ENCODE assay signal across 13 cellular contexts in genomic region chr10:31129261-31129660, GRCh38.
A peak's percentile ranks its signal among the peaks of the same experiment; 100 is the strongest.
DNase-seq lines count a peak whose midpoint lies in the region; ATAC-seq, FAIRE-seq and TF ChIP-seq lines count a peak whose summit lies in the region.
"Had no signal": no experiment of that assay in that cellular context is flagged by ENCODE, and none has a peak within 500 bp of the region (broad histone marks: within the 10 kb centered on the region; RNA-seq: fewer than 3 reads in every experiment).

No MANE protein-coding gene starts in this region.

- CTCF ChIA-PET in IMR-90 (lab: Yijun Ruan, JAX) = interaction anchor here (0.7 kb wide), 1 partner anchor 90 kb away, joined by 3 read pairs; no protein-coding TSS in a partner anchor
- CTCF ChIA-PET in activated naive CD4-positive, alpha-beta T cell treated with anti-CD3 and anti-CD28 coated beads for 36 hours (lab: Charles Lee) = no interaction called here
- CTCF ChIA-PET in CD4-positive, alpha-beta T cell (lab: Charles Lee) = interaction anchor here (0.7 kb wide), 1 partner anchor 29 kb away, joined by 4 read pairs; no protein-coding TSS in a partner anchor

- H3K27ac Mint-ChIP-seq in activated naive CD4-positive, alpha-beta T cell treated with anti-CD3 and anti-CD28 coated beads for 36 hours = no peak overlapping the region
- no peak overlapping the region for H3K27ac Mint-ChIP-seq in CD4-positive, alpha-beta T cell

- dilution Hi-C loops in IMR-90 (cut with HindIII; ENCODE audit: low sequenced_read_pairs, unreplicated experiment) = no loop called here

- H3K9me1 ChIP-seq in IMR-90 (ENCODE audit: insufficient read depth, low read length) = peaks cover 24% of the 10 kb centered on the region

- H4K5ac ChIP-seq in IMR-90 (ENCODE audit: low read depth, low read length) = no peak overlapping the region

- WGBS in IMR-90 (ENCODE audit: extremely low coverage in 2 of 2, insufficient read length in 1 of 2), 2 experiments = no CpG with 5 or more reads among the region's 2 CpGs
- WGBS in mesenchymal stem cell = 100% methylated on average over 1 of the region's 2 CpGs

- no peaks in the 10 kb centered on the region for H3K27me3 Mint-ChIP-seq in activated naive CD4-positive, alpha-beta T cell treated with anti-CD3 and anti-CD28 coated beads for 36 hours (ENCODE audit: low read depth)
- H3K27me3 Mint-ChIP-seq in CD4-positive, alpha-beta T cell = no peaks in the 10 kb centered on the region

- peak overlapping the region; percentile 20; the same call in 1 of the 2 replicates for H2AK5ac ChIP-seq in IMR-90 (ENCODE audit: low read depth, low read length)
- H2AK5ac ChIP-seq in mesenchymal stem cell (ENCODE audit: low read length, severe bottlenecking) = no peak overlapping the region

- H3K4me1 ChIP-seq in IMR-90 (ENCODE audit: control insufficient read depth, insufficient read depth, low read length) = peaks cover 19% of the 10 kb centered on the region
- H3K4me1 ChIP-seq in mesenchymal stem cell (ENCODE audit: control insufficient read depth, insufficient read depth, low read depth, low read length) = peaks cover 13% of the 10 kb centered on the region
- H3K4me1 ChIP-seq in kidney (ENCODE audit: control insufficient read depth in 1 of 2, insufficient read depth in 1 of 2, low read depth in 1 of 2, low read length in 2 of 2) = peaks cover under 1 to 5% of the 10 kb centered on the region in 2 donors
- H3K4me1 ChIP-seq: breast epithelium had no signal

- no peaks in the 10 kb centered on the region for H3K9me3 ChIP-seq in IMR-90 (ENCODE audit: control insufficient read depth, insufficient read depth, low read length)
- no peaks in the 10 kb centered on the region for H3K9me3 ChIP-seq in mesenchymal stem cell (ENCODE audit: control insufficient read depth, low read length)
- no peaks in the 10 kb centered on the region for H3K9me3 ChIP-seq in CD4-positive, alpha-beta T cell (ENCODE audit: control insufficient read depth, low read length)
- no peaks in the 10 kb centered on the region for H3K9me3 ChIP-seq in kidney (ENCODE audit: control insufficient read depth in 1 of 2, low read length in 2 of 2)
- H3K9me3 ChIP-seq: breast epithelium had no signal

- H2BK5ac ChIP-seq in IMR-90 (ENCODE audit: low read depth, low read length, poor library complexity, severe bottlenecking) (peak overlapping the region; percentile 78), mesenchymal stem cell (ENCODE audit: low read depth, low read length, poor library complexity, severe bottlenecking) (no peak overlapping the region)

- H2AK9ac ChIP-seq in IMR-90 (replicated peaks; ENCODE audit: low read depth, low read length, poor library complexity) = peak overlapping the region; percentile 12

- H2BK15ac ChIP-seq in IMR-90 (ENCODE audit: low read depth, low read length) = 0 out of 3 replicates have a peak overlapping the region, but pooled peaks have one; percentile 1
- no peak overlapping the region for H2BK15ac ChIP-seq in mesenchymal stem cell (ENCODE audit: low read depth, poor library complexity, severe bottlenecking)

- H3K4me1 Mint-ChIP-seq in activated naive CD4-positive, alpha-beta T cell treated with anti-CD3 and anti-CD28 coated beads for 36 hours (ENCODE audit: low read depth) = peaks cover 20% of the 10 kb centered on the region
- H3K4me1 Mint-ChIP-seq in CD4-positive, alpha-beta T cell (ENCODE audit: low read depth) = peaks cover 16% of the 10 kb centered on the region

- H4K8ac ChIP-seq in IMR-90 (ENCODE audit: low read depth in 2 of 2, low read length in 2 of 2) (peak overlapping the region in 1 of 2 experiments; percentile 98; a peak in 2 of 4 replicates), mesenchymal stem cell (ENCODE audit: low read length) (no peak overlapping the region)

- TF ChIP-seq POLR2A in IMR-90 (IDR thresholded peaks at IDR 0.05; ENCODE audit: low read depth, low read length) = no peak

- no peaks in the 10 kb centered on the region for H4K20me1 ChIP-seq in IMR-90 (ENCODE audit: insufficient read depth, low read length)

- intact Hi-C loops in IMR-90 (cut with micrococcal nuclease) (no loop called here), dorsolateral prefrontal cortex (cut with DNase I) (no loop called here), kidney (cut with DNase I) (no loop called here)
- intact Hi-C loops in activated naive CD4-positive, alpha-beta T cell treated with anti-CD3 and anti-CD28 coated beads for 36 hours (cut with micrococcal nuclease) = no loop called here
- intact Hi-C loops in CD4-positive, alpha-beta T cell (cut with DNase I, micrococcal nuclease) = loop anchor here in 1 of 2 experiments (10.0 kb wide), 1 partner anchor 454 kb away; no protein-coding TSS in a partner anchor

- H3K9me3 Mint-ChIP-seq in activated naive CD4-positive, alpha-beta T cell treated with anti-CD3 and anti-CD28 coated beads for 36 hours = no peaks in the 10 kb centered on the region
- no peaks in the 10 kb centered on the region for H3K9me3 Mint-ChIP-seq in CD4-positive, alpha-beta T cell

- peak overlapping the region in 1 of 2 experiments; percentile 34 for H2BK12ac ChIP-seq in mesenchymal stem cell (ENCODE audit: low read length in 2 of 2)

- POLR2A ChIA-PET in IMR-90 (lab: Charles Lee; ENCODE audit: unreplicated experiment) = interaction anchor here (1.2 kb wide), 1 partner anchor 345 kb away, joined by 4 read pairs; no protein-coding TSS in a partner anchor
- POLR2A ChIA-PET in CD4-positive, alpha-beta T cell (lab: Charles Lee) = no interaction called here

- peak; percentile 65 for ATAC-seq in IMR-90 (ENCODE audit: low read depth)
- ATAC-seq in CD4-positive, alpha-beta T cell (ENCODE audit: poor library complexity) = no peak
- no peak for ATAC-seq in GM18502 (IDR thresholded peaks at IDR 0.05; ENCODE audit: poor library complexity, unreplicated experiment)

- no peak for TF ChIP-seq RAD21 in IMR-90 (IDR thresholded peaks at IDR 0.05; ENCODE audit: low read length)

- H3K4ac ChIP-seq in IMR-90 (ENCODE audit: low read depth, low read length) (peak overlapping the region; percentile 17; the same call in 1 of the 2 replicates), mesenchymal stem cell (ENCODE audit: low read depth in 1 of 2, low read length in 2 of 2) (no peak overlapping the region)

- H2BK20ac ChIP-seq in IMR-90 (ENCODE audit: low read depth, low read length) = peak overlapping the region; percentile 18; the same call in 1 of the 2 replicates

- H2BK120ac ChIP-seq in IMR-90 (ENCODE audit: low read depth, low read length) (peak overlapping the region; percentile 99), mesenchymal stem cell (ENCODE audit: low read depth, low read length) (no peak overlapping the region)

- H3K18ac ChIP-seq in IMR-90 (ENCODE audit: low read depth, low read length) (no peak overlapping the region), mesenchymal stem cell (ENCODE audit: low read depth in 1 of 2, low read length in 2 of 2) (no peak overlapping the region)

- H3K4me3 ChIP-seq in AG09309 (ENCODE audit: control insufficient read depth, low read depth, low read length) (no peak overlapping the region), IMR-90 (ENCODE audit: insufficient read depth, low read depth, low read length) (no peak overlapping the region), dorsolateral prefrontal cortex (no peak overlapping the region), mesenchymal stem cell (ENCODE audit: insufficient read depth in 1 of 2, low read depth in 1 of 2, low read length in 2 of 2) (no peak overlapping the region), kidney (ENCODE audit: low read length in 2 of 2) (no peak overlapping the region)
- H3K4me3 ChIP-seq: breast epithelium had no signal

- H4K91ac ChIP-seq in IMR-90 (ENCODE audit: insufficient read depth, low read depth, low read length) (peak overlapping the region; percentile 2; the same call in 1 of the 2 replicates), mesenchymal stem cell (ENCODE audit: low read length) (no peak overlapping the region)

- no peak for TF ChIP-seq CTCF in AG09309 (IDR thresholded peaks at IDR 0.05; ENCODE audit: control insufficient read depth, insufficient read depth, low read depth, low read length, missing control alignments)
- no peak for TF ChIP-seq CTCF in IMR-90 (conservative IDR thresholded peaks at IDR 0.05; ENCODE audit: low read depth, low read length)
- TF ChIP-seq CTCF in dorsolateral prefrontal cortex (IDR thresholded peaks at IDR 0.05 in 54 of 56, conservative IDR thresholded peaks at IDR 0.05 in 2 of 56; ENCODE audit: low read depth in 1 of 56, partially characterized antibody in 56 of 56) = no peak
- TF ChIP-seq CTCF in CD4-positive, alpha-beta T cell (IDR thresholded peaks at IDR 0.05) = no peak
- no peak for TF ChIP-seq CTCF in kidney (IDR thresholded peaks at IDR 0.05; ENCODE audit: borderline replicate concordance, extremely low read depth, insufficient read depth)

- BruUV-seq in IMR-90 (replicated peaks; lab: Mats Ljungman, UMichigan) = no TSS peak

- H3K4me2 ChIP-seq in IMR-90 (ENCODE audit: low read depth, low read length) (no peak overlapping the region), mesenchymal stem cell (ENCODE audit: low read length, poor library complexity, severe bottlenecking) (no peak overlapping the region)

- no peaks in the 10 kb centered on the region for H3K36me3 Mint-ChIP-seq in activated naive CD4-positive, alpha-beta T cell treated with anti-CD3 and anti-CD28 coated beads for 36 hours (ENCODE audit: low read depth)
- H3K36me3 Mint-ChIP-seq in CD4-positive, alpha-beta T cell (ENCODE audit: low read depth) = no peaks in the 10 kb centered on the region

- H3K9ac ChIP-seq in IMR-90 (ENCODE audit: low read depth, low read length) (no peak overlapping the region), mesenchymal stem cell (ENCODE audit: low read length) (peak overlapping the region; percentile 51), kidney (ENCODE audit: low read length in 2 of 2) (no peak overlapping the region)

- peak overlapping the region; percentile 63 for H2AFZ ChIP-seq in IMR-90 (replicated peaks; ENCODE audit: low read length, poor library complexity)
- H2AFZ ChIP-seq in mesenchymal stem cell (ENCODE audit: low read depth, low read length) = no peak overlapping the region

- H3K27me3 ChIP-seq in IMR-90 (ENCODE audit: control insufficient read depth, insufficient read depth, low read length) = no peaks in the 10 kb centered on the region
- H3K27me3 ChIP-seq in dorsolateral prefrontal cortex = no peaks in the 10 kb centered on the region
- H3K27me3 ChIP-seq in mesenchymal stem cell (ENCODE audit: control insufficient read depth in 1 of 2, insufficient read depth in 1 of 2, low read length in 2 of 2) = no peaks in the 10 kb centered on the region
- no peaks in the 10 kb centered on the region for H3K27me3 ChIP-seq in CD4-positive, alpha-beta T cell (ENCODE audit: control insufficient read depth, insufficient read depth, low read length)
- H3K27me3 ChIP-seq: breast epithelium had no signal

- 0 out of 2 replicates have a peak overlapping the region, but pooled peaks have one; percentile 0 for H3K14ac ChIP-seq in IMR-90 (replicated peaks; ENCODE audit: low read depth, low read length)
- H3K14ac ChIP-seq in mesenchymal stem cell (ENCODE audit: low read length in 2 of 2) = no peak overlapping the region

- H3K23ac ChIP-seq in IMR-90 (ENCODE audit: low read depth, low read length) (peak overlapping the region; percentile 9; the same call in 1 of the 2 replicates), mesenchymal stem cell (ENCODE audit: low read length in 2 of 2) (no peak overlapping the region)

- in situ Hi-C loops in IMR-90 (cut with MboI; ENCODE audit: low sequenced_read_pairs) = no loop called here

- H3K79me1 ChIP-seq in IMR-90 (ENCODE audit: low read depth in 1 of 2, low read length in 2 of 2) (peaks cover 6 to 18% of the 10 kb centered on the region in 2 experiments; a peak in 3 of 4 replicates), mesenchymal stem cell (replicated peaks; ENCODE audit: low read length, poor library complexity, severe bottlenecking) (no peaks in the 10 kb centered on the region)

- DNase-seq in AG09309 (ENCODE audit: low read depth) (peak; percentile 60), IMR-90 (peak; percentile 96), dorsolateral prefrontal cortex (peak in 6 of 10 donors; percentile 11 to 52 (median 43)), mesenchymal stem cell (peak; percentile 85), kidney (no peak)
- no peak for DNase-seq in activated naive CD4-positive, alpha-beta T cell treated with anti-CD3 and anti-CD28 coated beads for 36 hours
- no peak for DNase-seq in CD4-positive, alpha-beta T cell
- DNase-seq: activated CD4-positive, CD25-positive, alpha-beta regulatory T cell treated with anti-CD3 and anti-CD28 coated beads, Interleukin-2, amount 50 U/mL, for 72 hours; NCI-H774; stimulated activated CD4-positive, alpha-beta T cell treated with anti-CD3 and anti-CD28 coated beads, Interleukin-2, amount 100 ng/mL, for 24 hours had no signal

- H3K56ac ChIP-seq in IMR-90 (ENCODE audit: extremely low read depth, insufficient read depth, low read length) = peak overlapping the region; percentile 1; the same call in 1 of the 2 replicates

- H3K4me3 Mint-ChIP-seq in activated naive CD4-positive, alpha-beta T cell treated with anti-CD3 and anti-CD28 coated beads for 36 hours = no peak overlapping the region
- no peak overlapping the region for H3K4me3 Mint-ChIP-seq in CD4-positive, alpha-beta T cell

- H3K36me3 ChIP-seq in IMR-90 (ENCODE audit: control insufficient read depth, insufficient read depth, low read length) (no peaks in the 10 kb centered on the region), mesenchymal stem cell (ENCODE audit: control insufficient read depth in 1 of 2, insufficient read depth in 2 of 2, low read depth in 1 of 2, low read length in 2 of 2) (no peaks in the 10 kb centered on the region), kidney (ENCODE audit: control insufficient read depth in 1 of 2, insufficient read depth in 2 of 2, low read length in 2 of 2) (no peaks in the 10 kb centered on the region)
- H3K36me3 ChIP-seq: breast epithelium had no signal

- FAIRE-seq in kidney (lab: Jason Lieb, UNC) = no peak
- FAIRE-seq: islet of Langerhans had no signal

- peak overlapping the region; percentile 58; the same call in 1 of the 2 replicates for H3K27ac ChIP-seq in IMR-90 (ENCODE audit: insufficient read depth, low read length)
- H3K27ac ChIP-seq in dorsolateral prefrontal cortex = peak overlapping the region in 28 of 59 donors; percentile 2 to 71 (median 40)
- no peak overlapping the region for H3K27ac ChIP-seq in mesenchymal stem cell (ENCODE audit: low read length, poor library complexity, severe bottlenecking)
- no peak overlapping the region for H3K27ac ChIP-seq in CD4-positive, alpha-beta T cell (ENCODE audit: low read depth, low read length)
- H3K27ac ChIP-seq in kidney (ENCODE audit: low read depth in 2 of 2, low read length in 2 of 2) = no peak overlapping the region
- H3K27ac ChIP-seq: breast epithelium had no signal

Comparison
In these comparisons a context has a peak if more than half of its experiments do, and no peak if none do; other contexts are left out.
1. DNase-seq: peak in AG09309 (single experiment), IMR-90 (single experiment), dorsolateral prefrontal cortex (6 of 10) and mesenchymal stem cell (single experiment); none in activated naive CD4-positive, alpha-beta T cell treated with anti-CD3 and anti-CD28 coated beads for 36 hours (single experiment), CD4-positive, alpha-beta T cell (0 of 10) and kidney (single experiment).